1 cellular context compared by ENCODE assay signal in the genomic region with DNA sequence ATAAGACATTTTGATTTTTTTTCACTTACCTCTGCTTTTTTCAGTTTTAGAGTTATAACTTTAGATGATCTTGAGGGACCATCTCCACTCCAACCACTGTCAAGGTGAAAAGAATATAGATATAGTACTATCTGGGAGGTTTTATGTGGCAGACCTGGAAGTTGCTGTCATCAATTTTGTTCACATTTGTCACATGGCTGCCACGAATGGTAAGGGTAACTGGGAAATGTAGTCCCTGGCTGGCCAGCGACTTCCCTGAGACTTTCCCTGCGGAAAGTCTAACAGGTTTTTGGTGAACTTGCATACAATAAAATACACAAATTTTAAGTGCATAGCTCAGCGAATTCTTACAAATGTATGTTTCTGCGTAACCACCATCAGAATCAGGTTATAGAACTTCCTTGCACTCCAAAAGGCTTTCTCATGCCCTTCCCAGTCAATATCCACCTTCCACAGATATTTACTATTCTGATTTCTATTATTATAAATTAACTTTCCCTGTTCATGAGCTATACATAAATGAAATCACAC.
TF ChIP-seq lines count a peak whose summit lies in the region.

No MANE protein-coding gene starts in this region.

TF ChIP-seq in HepG2, 621 proteins besides CTCF, POLR2A, EP300 and RAD21 (continued from another document):
- TF ChIP-seq, protein P1, sequence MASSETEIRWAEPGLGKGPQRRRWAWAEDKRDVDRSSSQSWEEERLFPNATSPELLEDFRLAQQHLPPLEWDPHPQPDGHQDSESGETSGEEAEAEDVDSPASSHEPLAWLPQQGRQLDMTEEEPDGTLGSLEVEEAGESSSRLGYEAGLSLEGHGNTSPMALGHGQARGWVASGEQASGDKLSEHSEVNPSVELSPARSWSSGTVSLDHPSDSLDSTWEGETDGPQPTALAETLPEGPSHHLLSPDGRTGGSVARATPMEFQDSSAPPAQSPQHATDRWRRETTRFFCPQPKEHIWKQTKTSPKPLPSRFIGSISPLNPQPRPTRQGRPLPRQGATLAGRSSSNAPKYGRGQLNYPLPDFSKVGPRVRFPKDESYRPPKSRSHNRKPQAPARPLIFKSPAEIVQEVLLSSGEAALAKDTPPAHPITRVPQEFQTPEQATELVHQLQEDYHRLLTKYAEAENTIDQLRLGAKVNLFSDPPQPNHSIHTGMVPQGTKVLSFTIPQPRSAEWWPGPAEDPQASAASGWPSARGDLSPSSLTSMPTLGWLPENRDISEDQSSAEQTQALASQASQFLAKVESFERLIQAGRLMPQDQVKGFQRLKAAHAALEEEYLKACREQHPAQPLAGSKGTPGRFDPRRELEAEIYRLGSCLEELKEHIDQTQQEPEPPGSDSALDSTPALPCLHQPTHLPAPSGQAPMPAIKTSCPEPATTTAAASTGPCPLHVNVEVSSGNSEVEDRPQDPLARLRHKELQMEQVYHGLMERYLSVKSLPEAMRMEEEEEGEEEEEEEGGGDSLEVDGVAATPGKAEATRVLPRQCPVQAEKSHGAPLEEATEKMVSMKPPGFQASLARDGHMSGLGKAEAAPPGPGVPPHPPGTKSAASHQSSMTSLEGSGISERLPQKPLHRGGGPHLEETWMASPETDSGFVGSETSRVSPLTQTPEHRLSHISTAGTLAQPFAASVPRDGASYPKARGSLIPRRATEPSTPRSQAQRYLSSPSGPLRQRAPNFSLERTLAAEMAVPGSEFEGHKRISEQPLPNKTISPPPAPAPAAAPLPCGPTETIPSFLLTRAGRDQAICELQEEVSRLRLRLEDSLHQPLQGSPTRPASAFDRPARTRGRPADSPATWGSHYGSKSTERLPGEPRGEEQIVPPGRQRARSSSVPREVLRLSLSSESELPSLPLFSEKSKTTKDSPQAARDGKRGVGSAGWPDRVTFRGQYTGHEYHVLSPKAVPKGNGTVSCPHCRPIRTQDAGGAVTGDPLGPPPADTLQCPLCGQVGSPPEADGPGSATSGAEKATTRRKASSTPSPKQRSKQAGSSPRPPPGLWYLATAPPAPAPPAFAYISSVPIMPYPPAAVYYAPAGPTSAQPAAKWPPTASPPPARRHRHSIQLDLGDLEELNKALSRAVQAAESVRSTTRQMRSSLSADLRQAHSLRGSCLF (CRISPR knock-in tag; IDR thresholded peaks at IDR 0.05; ENCODE audit: borderline replicate concordance), result no peak
- no peak for TF ChIP-seq ZNF367 (CRISPR knock-in tag; IDR thresholded peaks at IDR 0.05; ENCODE audit: borderline replicate concordance)
- peak; percentile 60 for TF ChIP-seq MAFF (IDR thresholded peaks at IDR 0.05; ENCODE audit: low read depth, low read length)
- TF ChIP-seq MAFK (conservative IDR thresholded peaks at IDR 0.05 in 1 of 2, IDR thresholded peaks at IDR 0.05 in 1 of 2; ENCODE audit: low read length in 2 of 2), result peak; percentile 49 to 80; a peak in 3 of 4 replicates
- no peak for TF ChIP-seq ZNF350 (CRISPR knock-in tag; IDR thresholded peaks at IDR 0.05; ENCODE audit: borderline replicate concordance, low read depth)
- TF ChIP-seq NAIF1 (CRISPR knock-in tag; IDR thresholded peaks at IDR 0.05; ENCODE audit: borderline replicate concordance), result no peak
- no peak for TF ChIP-seq RARG (CRISPR knock-in tag; IDR thresholded peaks at IDR 0.05; ENCODE audit: low read depth)
- TF ChIP-seq, protein P2, sequence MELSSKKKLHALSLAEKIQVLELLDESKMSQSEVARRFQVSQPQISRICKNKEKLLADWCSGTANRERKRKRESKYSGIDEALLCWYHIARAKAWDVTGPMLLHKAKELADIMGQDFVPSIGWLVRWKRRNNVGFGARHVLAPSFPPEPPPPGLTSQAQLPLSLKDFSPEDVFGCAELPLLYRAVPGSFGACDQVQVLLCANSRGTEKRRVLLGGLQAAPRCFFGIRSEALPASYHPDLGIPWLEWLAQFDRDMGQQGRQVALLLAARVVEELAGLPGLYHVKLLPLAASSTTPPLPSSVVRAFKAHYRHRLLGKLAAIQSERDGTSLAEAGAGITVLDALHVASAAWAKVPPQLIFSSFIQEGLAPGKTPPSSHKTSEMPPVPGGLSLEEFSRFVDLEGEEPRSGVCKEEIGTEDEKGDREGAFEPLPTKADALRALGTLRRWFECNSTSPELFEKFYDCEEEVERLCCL (CRISPR knock-in tag; IDR thresholded peaks at IDR 0.05; ENCODE audit: borderline replicate concordance), result no peak
